Comparison of ENCODE assay signal across 1 cellular context in the genomic region with DNA sequence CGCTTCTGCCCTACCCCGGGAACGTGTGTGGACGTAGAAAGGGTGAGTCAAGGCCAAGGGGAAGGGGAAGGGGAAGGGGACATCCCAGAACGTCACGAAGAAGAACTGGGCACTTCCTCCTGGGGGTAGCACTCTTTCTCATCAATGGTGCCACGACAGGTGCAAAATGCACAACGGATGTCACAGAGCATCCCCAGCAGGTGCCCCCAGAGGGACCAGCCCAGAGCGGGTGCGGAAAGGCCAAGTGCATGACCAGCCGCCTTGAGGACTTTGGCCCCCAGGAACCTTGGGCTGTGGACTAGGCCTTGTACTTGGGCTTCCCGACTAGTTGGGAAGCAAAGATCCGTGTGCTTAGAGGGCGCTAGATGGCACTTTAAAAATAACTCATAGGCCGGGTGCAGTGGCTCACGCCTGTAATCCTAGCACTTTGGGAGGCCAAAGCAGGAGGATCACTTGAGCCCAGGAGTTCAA.
TF ChIP-seq lines count a peak whose summit lies in the region.

No MANE protein-coding gene starts in this region.

TF ChIP-seq in HepG2, 621 proteins besides CTCF, POLR2A, EP300 and RAD21 (continued from another document and continues in another):
- TF ChIP-seq, protein P1, sequence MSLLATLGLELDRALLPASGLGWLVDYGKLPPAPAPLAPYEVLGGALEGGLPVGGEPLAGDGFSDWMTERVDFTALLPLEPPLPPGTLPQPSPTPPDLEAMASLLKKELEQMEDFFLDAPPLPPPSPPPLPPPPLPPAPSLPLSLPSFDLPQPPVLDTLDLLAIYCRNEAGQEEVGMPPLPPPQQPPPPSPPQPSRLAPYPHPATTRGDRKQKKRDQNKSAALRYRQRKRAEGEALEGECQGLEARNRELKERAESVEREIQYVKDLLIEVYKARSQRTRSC (CRISPR knock-in tag; IDR thresholded peaks at IDR 0.05; ENCODE audit: low read depth), result no peak
- TF ChIP-seq, protein P2, sequence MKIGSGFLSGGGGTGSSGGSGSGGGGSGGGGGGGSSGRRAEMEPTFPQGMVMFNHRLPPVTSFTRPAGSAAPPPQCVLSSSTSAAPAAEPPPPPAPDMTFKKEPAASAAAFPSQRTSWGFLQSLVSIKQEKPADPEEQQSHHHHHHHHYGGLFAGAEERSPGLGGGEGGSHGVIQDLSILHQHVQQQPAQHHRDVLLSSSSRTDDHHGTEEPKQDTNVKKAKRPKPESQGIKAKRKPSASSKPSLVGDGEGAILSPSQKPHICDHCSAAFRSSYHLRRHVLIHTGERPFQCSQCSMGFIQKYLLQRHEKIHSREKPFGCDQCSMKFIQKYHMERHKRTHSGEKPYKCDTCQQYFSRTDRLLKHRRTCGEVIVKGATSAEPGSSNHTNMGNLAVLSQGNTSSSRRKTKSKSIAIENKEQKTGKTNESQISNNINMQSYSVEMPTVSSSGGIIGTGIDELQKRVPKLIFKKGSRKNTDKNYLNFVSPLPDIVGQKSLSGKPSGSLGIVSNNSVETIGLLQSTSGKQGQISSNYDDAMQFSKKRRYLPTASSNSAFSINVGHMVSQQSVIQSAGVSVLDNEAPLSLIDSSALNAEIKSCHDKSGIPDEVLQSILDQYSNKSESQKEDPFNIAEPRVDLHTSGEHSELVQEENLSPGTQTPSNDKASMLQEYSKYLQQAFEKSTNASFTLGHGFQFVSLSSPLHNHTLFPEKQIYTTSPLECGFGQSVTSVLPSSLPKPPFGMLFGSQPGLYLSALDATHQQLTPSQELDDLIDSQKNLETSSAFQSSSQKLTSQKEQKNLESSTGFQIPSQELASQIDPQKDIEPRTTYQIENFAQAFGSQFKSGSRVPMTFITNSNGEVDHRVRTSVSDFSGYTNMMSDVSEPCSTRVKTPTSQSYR (CRISPR knock-in tag; IDR thresholded peaks at IDR 0.05; ENCODE audit: borderline replicate concordance), result 0 out of 2 replicates have a peak, but pooled peaks have one; percentile 36
- no peak for TF ChIP-seq RFX5 (IDR thresholded peaks at IDR 0.05; ENCODE audit: low read depth, low read length)
- TF ChIP-seq, protein P3, sequence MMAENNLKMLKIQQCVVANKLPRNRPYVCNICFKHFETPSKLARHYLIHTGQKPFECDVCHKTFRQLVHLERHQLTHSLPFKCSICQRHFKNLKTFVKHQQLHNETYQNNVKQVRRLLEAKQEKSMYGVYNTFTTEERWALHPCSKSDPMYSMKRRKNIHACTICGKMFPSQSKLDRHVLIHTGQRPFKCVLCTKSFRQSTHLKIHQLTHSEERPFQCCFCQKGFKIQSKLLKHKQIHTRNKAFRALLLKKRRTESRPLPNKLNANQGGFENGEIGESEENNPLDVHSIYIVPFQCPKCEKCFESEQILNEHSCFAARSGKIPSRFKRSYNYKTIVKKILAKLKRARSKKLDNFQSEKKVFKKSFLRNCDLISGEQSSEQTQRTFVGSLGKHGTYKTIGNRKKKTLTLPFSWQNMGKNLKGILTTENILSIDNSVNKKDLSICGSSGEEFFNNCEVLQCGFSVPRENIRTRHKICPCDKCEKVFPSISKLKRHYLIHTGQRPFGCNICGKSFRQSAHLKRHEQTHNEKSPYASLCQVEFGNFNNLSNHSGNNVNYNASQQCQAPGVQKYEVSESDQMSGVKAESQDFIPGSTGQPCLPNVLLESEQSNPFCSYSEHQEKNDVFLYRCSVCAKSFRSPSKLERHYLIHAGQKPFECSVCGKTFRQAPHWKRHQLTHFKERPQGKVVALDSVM (CRISPR knock-in tag; IDR thresholded peaks at IDR 0.05), result peak; percentile 76; the same call in 1 of the 2 replicates
- peak; percentile 71; the same call in 1 of the 2 replicates for TF ChIP-seq MZF1 (CRISPR knock-in tag; IDR thresholded peaks at IDR 0.05; ENCODE audit: borderline replicate concordance)
- TF ChIP-seq, protein P4, sequence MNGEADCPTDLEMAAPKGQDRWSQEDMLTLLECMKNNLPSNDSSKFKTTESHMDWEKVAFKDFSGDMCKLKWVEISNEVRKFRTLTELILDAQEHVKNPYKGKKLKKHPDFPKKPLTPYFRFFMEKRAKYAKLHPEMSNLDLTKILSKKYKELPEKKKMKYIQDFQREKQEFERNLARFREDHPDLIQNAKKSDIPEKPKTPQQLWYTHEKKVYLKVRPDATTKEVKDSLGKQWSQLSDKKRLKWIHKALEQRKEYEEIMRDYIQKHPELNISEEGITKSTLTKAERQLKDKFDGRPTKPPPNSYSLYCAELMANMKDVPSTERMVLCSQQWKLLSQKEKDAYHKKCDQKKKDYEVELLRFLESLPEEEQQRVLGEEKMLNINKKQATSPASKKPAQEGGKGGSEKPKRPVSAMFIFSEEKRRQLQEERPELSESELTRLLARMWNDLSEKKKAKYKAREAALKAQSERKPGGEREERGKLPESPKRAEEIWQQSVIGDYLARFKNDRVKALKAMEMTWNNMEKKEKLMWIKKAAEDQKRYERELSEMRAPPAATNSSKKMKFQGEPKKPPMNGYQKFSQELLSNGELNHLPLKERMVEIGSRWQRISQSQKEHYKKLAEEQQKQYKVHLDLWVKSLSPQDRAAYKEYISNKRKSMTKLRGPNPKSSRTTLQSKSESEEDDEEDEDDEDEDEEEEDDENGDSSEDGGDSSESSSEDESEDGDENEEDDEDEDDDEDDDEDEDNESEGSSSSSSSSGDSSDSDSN (CRISPR knock-in tag; IDR thresholded peaks at IDR 0.05), result no peak; the same call in none of the 2 replicates
- TF ChIP-seq, protein P5, sequence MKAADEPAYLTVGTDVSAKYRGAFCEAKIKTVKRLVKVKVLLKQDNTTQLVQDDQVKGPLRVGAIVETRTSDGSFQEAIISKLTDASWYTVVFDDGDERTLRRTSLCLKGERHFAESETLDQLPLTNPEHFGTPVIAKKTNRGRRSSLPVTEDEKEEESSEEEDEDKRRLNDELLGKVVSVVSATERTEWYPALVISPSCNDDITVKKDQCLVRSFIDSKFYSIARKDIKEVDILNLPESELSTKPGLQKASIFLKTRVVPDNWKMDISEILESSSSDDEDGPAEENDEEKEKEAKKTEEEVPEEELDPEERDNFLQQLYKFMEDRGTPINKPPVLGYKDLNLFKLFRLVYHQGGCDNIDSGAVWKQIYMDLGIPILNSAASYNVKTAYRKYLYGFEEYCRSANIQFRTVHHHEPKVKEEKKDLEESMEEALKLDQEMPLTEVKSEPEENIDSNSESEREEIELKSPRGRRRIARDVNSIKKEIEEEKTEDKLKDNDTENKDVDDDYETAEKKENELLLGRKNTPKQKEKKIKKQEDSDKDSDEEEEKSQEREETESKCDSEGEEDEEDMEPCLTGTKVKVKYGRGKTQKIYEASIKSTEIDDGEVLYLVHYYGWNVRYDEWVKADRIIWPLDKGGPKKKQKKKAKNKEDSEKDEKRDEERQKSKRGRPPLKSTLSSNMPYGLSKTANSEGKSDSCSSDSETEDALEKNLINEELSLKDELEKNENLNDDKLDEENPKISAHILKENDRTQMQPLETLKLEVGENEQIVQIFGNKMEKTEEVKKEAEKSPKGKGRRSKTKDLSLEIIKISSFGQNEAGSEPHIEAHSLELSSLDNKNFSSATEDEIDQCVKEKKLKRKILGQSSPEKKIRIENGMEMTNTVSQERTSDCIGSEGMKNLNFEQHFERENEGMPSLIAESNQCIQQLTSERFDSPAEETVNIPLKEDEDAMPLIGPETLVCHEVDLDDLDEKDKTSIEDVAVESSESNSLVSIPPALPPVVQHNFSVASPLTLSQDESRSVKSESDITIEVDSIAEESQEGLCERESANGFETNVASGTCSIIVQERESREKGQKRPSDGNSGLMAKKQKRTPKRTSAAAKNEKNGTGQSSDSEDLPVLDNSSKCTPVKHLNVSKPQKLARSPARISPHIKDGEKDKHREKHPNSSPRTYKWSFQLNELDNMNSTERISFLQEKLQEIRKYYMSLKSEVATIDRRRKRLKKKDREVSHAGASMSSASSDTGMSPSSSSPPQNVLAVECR (CRISPR knock-in tag; IDR thresholded peaks at IDR 0.05; ENCODE audit: borderline replicate concordance), result peak; percentile 26; the same call in 1 of the 2 replicates
- TF ChIP-seq BHLHE40 (IDR thresholded peaks at IDR 0.05; ENCODE audit: low read length), result no peak
- no peak for TF ChIP-seq ZC3H13 (CRISPR knock-in tag; IDR thresholded peaks at IDR 0.05)
- no peak for TF ChIP-seq SMC3 (IDR thresholded peaks at IDR 0.05; ENCODE audit: low read length)
- no peak for TF ChIP-seq ZNF747 (CRISPR knock-in tag; IDR thresholded peaks at IDR 0.05; ENCODE audit: borderline replicate concordance)
- TF ChIP-seq ZNF350 (CRISPR knock-in tag; IDR thresholded peaks at IDR 0.05; ENCODE audit: borderline replicate concordance, low read depth), result peak; percentile 39; the same call in 1 of the 2 replicates
- no peak for TF ChIP-seq NFE2L2 (IDR thresholded peaks at IDR 0.05; ENCODE audit: low read length)
- no peak for TF ChIP-seq MTF2 (CRISPR knock-in tag; IDR thresholded peaks at IDR 0.05; ENCODE audit: borderline replicate concordance)
- TF ChIP-seq HNRNPL (IDR thresholded peaks at IDR 0.05; ENCODE audit: low read depth, low read length), result peak; percentile 58; the same call in 1 of the 2 replicates
- TF ChIP-seq HMGA1 (CRISPR knock-in tag; conservative IDR thresholded peaks at IDR 0.05), result no peak
- TF ChIP-seq KLF15 (CRISPR knock-in tag; IDR thresholded peaks at IDR 0.05; ENCODE audit: borderline replicate concordance), result no peak
- no peak for TF ChIP-seq KLF16 (CRISPR knock-in tag; IDR thresholded peaks at IDR 0.05)
- no peak for TF ChIP-seq ZFP36 (IDR thresholded peaks at IDR 0.05; ENCODE audit: borderline replicate concordance, low read depth, low read length, partially characterized antibody)
- TF ChIP-seq ZNF33A (CRISPR knock-in tag; IDR thresholded peaks at IDR 0.05; ENCODE audit: borderline replicate concordance), result no peak
- peak; percentile 52 for TF ChIP-seq JUND (CRISPR knock-in tag; IDR thresholded peaks at IDR 0.05)
- TF ChIP-seq RXRB (CRISPR knock-in tag; IDR thresholded peaks at IDR 0.05; ENCODE audit: borderline replicate concordance), result peak; percentile 74
- TF ChIP-seq ZNF558 (CRISPR knock-in tag; IDR thresholded peaks at IDR 0.05; ENCODE audit: borderline replicate concordance), result no peak
- TF ChIP-seq ZNF501 (CRISPR knock-in tag; IDR thresholded peaks at IDR 0.05), result peak; percentile 60; the same call in 1 of the 2 replicates
- TF ChIP-seq, protein P6, sequence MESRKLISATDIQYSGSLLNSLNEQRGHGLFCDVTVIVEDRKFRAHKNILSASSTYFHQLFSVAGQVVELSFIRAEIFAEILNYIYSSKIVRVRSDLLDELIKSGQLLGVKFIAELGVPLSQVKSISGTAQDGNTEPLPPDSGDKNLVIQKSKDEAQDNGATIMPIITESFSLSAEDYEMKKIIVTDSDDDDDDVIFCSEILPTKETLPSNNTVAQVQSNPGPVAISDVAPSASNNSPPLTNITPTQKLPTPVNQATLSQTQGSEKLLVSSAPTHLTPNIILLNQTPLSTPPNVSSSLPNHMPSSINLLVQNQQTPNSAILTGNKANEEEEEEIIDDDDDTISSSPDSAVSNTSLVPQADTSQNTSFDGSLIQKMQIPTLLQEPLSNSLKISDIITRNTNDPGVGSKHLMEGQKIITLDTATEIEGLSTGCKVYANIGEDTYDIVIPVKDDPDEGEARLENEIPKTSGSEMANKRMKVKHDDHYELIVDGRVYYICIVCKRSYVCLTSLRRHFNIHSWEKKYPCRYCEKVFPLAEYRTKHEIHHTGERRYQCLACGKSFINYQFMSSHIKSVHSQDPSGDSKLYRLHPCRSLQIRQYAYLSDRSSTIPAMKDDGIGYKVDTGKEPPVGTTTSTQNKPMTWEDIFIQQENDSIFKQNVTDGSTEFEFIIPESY (CRISPR knock-in tag; IDR thresholded peaks at IDR 0.05), result peak; percentile 61
- 0 out of 2 replicates have a peak, but pooled peaks have one; percentile 8 for TF ChIP-seq ZNF317 (CRISPR knock-in tag; IDR thresholded peaks at IDR 0.05)
- no peak for TF ChIP-seq GTF2F1 (IDR thresholded peaks at IDR 0.05; ENCODE audit: low read length)
- no peak for TF ChIP-seq MIER3 (CRISPR knock-in tag; IDR thresholded peaks at IDR 0.05; ENCODE audit: borderline replicate concordance)
- TF ChIP-seq, protein P7, sequence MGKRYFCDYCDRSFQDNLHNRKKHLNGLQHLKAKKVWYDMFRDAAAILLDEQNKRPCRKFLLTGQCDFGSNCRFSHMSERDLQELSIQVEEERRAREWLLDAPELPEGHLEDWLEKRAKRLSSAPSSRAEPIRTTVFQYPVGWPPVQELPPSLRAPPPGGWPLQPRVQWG (CRISPR knock-in tag; IDR thresholded peaks at IDR 0.05; ENCODE audit: borderline replicate concordance, low read depth), result no peak
- TF ChIP-seq ZNF563 (CRISPR knock-in tag; IDR thresholded peaks at IDR 0.05), result no peak
- TF ChIP-seq, protein P8, sequence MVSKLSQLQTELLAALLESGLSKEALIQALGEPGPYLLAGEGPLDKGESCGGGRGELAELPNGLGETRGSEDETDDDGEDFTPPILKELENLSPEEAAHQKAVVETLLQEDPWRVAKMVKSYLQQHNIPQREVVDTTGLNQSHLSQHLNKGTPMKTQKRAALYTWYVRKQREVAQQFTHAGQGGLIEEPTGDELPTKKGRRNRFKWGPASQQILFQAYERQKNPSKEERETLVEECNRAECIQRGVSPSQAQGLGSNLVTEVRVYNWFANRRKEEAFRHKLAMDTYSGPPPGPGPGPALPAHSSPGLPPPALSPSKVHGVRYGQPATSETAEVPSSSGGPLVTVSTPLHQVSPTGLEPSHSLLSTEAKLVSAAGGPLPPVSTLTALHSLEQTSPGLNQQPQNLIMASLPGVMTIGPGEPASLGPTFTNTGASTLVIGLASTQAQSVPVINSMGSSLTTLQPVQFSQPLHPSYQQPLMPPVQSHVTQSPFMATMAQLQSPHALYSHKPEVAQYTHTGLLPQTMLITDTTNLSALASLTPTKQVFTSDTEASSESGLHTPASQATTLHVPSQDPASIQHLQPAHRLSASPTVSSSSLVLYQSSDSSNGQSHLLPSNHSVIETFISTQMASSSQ (IDR thresholded peaks at IDR 0.05; ENCODE audit: low read depth), result no peak
- TF ChIP-seq, protein P8 (CRISPR knock-in tag; IDR thresholded peaks at IDR 0.05; ENCODE audit: borderline replicate concordance), result no peak; the same call in 1 of the 2 replicates
- TF ChIP-seq EEA1 (CRISPR knock-in tag; IDR thresholded peaks at IDR 0.05; ENCODE audit: borderline replicate concordance), result peak; percentile 31; the same call in 1 of the 2 replicates
- no peak for TF ChIP-seq KAT2B (IDR thresholded peaks at IDR 0.05; ENCODE audit: borderline replicate concordance, low read depth, low read length)
- TF ChIP-seq KDM5B (CRISPR knock-in tag; IDR thresholded peaks at IDR 0.05; ENCODE audit: borderline replicate concordance), result no peak
- no peak for TF ChIP-seq ZNF546 (CRISPR knock-in tag; conservative IDR thresholded peaks at IDR 0.05)
- TF ChIP-seq ZNF572 (CRISPR knock-in tag; IDR thresholded peaks at IDR 0.05), result peak; percentile 62; the same call in 1 of the 2 replicates
- TF ChIP-seq SNRNP70 (IDR thresholded peaks at IDR 0.05; ENCODE audit: low read depth, low read length), result no peak
